1 cellular context compared by ENCODE assay signal in the genomic region with DNA sequence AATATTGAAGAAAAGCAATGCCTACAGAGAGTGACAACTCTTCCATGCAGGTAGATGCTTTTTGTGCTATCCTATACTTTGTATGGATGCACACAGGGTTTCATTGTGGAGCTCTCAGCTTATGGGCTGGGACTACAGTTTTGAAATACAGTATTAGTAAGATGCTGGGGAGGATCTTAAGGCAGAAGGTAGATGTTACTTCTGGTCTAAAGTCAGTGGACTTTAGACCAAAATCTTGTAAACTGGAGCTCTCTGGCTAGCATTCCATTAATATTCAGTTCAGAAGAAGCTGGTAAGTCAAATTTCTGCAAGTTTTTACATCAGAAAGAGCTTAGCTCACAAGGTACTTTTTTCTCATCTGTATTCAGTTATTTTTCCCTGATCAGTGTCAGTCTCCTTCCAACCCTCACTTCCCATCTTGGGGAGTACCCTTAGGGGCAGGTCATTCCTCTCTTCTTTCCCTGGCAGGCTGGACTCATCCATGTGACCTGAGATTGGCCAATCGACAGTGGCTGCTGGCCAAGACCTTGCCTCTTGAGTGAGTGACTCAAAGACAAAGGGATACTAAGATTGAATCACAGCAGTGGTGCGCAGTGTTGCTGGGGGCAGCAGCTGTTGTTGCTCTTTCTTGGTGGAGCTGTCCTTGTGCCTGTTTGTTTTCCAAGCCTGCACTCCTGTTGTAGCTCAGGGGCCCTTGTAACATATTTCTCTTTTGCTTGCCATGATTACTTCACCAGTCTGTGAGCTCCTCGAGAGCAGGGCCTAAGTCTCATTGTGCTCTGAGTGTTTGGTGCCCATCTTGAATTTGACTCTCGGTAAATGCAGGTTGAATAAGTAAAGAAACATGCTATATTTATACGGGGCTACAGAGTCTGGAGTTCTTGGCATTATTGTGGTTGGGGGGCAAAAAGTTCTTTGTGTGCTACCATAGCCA.
TF ChIP-seq lines count a peak whose summit lies in the region.

No MANE protein-coding gene starts in this region.

TF ChIP-seq in K562, 482 proteins besides CTCF, POLR2A, EP300 and RAD21 (continued from another document):
- TF ChIP-seq, protein P1, sequence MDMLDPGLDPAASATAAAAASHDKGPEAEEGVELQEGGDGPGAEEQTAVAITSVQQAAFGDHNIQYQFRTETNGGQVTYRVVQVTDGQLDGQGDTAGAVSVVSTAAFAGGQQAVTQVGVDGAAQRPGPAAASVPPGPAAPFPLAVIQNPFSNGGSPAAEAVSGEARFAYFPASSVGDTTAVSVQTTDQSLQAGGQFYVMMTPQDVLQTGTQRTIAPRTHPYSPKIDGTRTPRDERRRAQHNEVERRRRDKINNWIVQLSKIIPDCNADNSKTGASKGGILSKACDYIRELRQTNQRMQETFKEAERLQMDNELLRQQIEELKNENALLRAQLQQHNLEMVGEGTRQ (CRISPR knock-in tag; IDR thresholded peaks at IDR 0.05): peak; percentile 68
- TF ChIP-seq NFIC (IDR thresholded peaks at IDR 0.05) (peak; percentile 48), NR2C1 (IDR thresholded peaks at IDR 0.05) (no peak), NR2C1 (tag; IDR thresholded peaks at IDR 0.05) (no peak), ZNF766 (CRISPR knock-in tag; conservative IDR thresholded peaks at IDR 0.05) (0 out of 2 replicates have a peak, but pooled peaks have one; percentile 31), PHF21A (IDR thresholded peaks at IDR 0.05; ENCODE audit: borderline replicate concordance, low read depth) (peak; percentile 16; the same call in 1 of the 2 replicates), NRF1 (conservative IDR thresholded peaks at IDR 0.05 in 1 of 2, IDR thresholded peaks at IDR 0.05 in 1 of 2) (peak; percentile 49 to 67; a peak in 3 of 4 replicates), SIRT6 (IDR thresholded peaks at IDR 0.05; ENCODE audit: low read depth, low read length) (no peak), CEBPB (tag; IDR thresholded peaks at IDR 0.05) (peak; percentile 80), RAD51 (IDR thresholded peaks at IDR 0.05; ENCODE audit: borderline replicate concordance, low read depth) (peak; percentile 71; the same call in 1 of the 2 replicates), RCOR1 (IDR thresholded peaks at IDR 0.05; ENCODE audit: borderline replicate concordance in 1 of 2, low read depth in 2 of 2, low read length in 2 of 2) (peak in 1 of 2 experiments; percentile 81; a peak in 1 of 4 replicates), FOSL1 (tag; conservative IDR thresholded peaks at IDR 0.05) (0 out of 2 replicates have a peak, but pooled peaks have one; percentile 50), KDM1A (IDR thresholded peaks at IDR 0.05) (peak; percentile 57 to 65), NFYB (IDR thresholded peaks at IDR 0.05; ENCODE audit: extremely low read depth, insufficient read length) (peak; percentile 74), EHMT2 (IDR thresholded peaks at IDR 0.05) (0 out of 2 replicates have a peak, but pooled peaks have one; percentile 42), CEBPG (CRISPR knock-in tag; IDR thresholded peaks at IDR 0.05) (0 out of 2 replicates have a peak, but pooled peaks have one; percentile 44), CEBPG (tag; conservative IDR thresholded peaks at IDR 0.05 in 1 of 2, IDR thresholded peaks at IDR 0.05 in 1 of 2) (peak; percentile 87 to 91)
- TF ChIP-seq, protein P2, sequence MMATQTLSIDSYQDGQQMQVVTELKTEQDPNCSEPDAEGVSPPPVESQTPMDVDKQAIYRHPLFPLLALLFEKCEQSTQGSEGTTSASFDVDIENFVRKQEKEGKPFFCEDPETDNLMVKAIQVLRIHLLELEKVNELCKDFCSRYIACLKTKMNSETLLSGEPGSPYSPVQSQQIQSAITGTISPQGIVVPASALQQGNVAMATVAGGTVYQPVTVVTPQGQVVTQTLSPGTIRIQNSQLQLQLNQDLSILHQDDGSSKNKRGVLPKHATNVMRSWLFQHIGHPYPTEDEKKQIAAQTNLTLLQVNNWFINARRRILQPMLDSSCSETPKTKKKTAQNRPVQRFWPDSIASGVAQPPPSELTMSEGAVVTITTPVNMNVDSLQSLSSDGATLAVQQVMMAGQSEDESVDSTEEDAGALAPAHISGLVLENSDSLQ (IDR thresholded peaks at IDR 0.05): peak; percentile 71
- TF ChIP-seq, protein P3, sequence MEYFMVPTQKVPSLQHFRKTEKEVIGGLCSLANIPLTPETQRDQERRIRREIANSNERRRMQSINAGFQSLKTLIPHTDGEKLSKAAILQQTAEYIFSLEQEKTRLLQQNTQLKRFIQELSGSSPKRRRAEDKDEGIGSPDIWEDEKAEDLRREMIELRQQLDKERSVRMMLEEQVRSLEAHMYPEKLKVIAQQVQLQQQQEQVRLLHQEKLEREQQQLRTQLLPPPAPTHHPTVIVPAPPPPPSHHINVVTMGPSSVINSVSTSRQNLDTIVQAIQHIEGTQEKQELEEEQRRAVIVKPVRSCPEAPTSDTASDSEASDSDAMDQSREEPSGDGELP (CRISPR knock-in tag; IDR thresholded peaks at IDR 0.05; ENCODE audit: borderline replicate concordance): peak; percentile 44; the same call in 1 of the 2 replicates
- TF ChIP-seq, protein P4, sequence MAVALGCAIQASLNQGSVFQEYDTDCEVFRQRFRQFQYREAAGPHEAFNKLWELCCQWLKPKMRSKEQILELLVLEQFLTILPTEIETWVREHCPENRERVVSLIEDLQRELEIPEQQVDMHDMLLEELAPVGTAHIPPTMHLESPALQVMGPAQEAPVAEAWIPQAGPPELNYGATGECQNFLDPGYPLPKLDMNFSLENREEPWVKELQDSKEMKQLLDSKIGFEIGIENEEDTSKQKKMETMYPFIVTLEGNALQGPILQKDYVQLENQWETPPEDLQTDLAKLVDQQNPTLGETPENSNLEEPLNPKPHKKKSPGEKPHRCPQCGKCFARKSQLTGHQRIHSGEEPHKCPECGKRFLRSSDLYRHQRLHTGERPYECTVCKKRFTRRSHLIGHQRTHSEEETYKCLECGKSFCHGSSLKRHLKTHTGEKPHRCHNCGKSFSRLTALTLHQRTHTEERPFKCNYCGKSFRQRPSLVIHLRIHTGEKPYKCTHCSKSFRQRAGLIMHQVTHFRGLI (CRISPR knock-in tag; IDR thresholded peaks at IDR 0.05): no peak
- TF ChIP-seq, protein P5, sequence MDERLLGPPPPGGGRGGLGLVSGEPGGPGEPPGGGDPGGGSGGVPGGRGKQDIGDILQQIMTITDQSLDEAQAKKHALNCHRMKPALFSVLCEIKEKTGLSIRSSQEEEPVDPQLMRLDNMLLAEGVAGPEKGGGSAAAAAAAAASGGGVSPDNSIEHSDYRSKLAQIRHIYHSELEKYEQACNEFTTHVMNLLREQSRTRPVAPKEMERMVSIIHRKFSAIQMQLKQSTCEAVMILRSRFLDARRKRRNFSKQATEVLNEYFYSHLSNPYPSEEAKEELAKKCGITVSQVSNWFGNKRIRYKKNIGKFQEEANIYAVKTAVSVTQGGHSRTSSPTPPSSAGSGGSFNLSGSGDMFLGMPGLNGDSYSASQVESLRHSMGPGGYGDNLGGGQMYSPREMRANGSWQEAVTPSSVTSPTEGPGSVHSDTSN (CRISPR knock-in tag; IDR thresholded peaks at IDR 0.05; ENCODE audit: low read depth): no peak
- TF ChIP-seq, protein P5 (tag; conservative IDR thresholded peaks at IDR 0.05; ENCODE audit: low read depth): 0 out of 2 replicates have a peak, but pooled peaks have one; percentile 32
